ENCODE assay signal across 9 cellular contexts in the genomic region with DNA sequence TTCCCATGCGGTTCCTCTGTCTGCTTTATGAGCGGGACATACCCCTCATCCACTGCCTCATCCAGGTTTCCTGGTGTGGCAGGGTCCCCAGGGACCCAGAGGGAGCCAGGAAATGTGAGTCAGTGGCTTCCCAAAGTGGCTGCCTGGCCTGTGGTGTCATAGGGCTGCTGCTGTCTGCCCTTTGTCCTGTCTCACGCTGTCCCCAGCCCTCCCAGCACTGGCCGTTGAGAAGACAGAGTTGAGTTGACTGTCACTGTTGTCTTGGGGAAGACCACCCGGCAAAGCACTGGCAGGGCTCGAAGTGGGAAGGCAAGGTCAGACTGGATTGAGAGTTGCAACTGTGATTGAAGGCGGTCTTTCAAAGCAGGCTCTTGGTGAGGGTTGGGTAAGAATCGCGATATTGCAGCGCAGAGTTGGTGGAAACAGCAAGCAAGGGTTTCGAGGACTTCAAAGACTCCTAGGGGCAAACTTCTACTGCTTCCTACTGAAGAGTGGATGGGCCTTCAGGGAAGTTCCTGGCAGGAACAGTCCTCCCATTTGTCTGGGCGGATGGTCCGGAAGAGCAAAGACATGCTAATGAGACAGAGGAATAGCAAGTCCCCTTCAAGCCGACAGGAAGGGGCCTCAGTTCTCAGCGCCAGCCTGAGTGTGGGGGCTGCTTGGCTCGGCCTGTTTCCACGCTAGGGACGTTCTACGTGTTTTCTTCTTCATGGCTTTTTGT. TPM values are rescaled to one million over a fixed set of nuclear protein-coding genes. Genes with fewer than 3 reads are reported as not detected.
DNase-seq lines count a peak whose midpoint lies in the region; ATAC-seq and TF ChIP-seq lines count a peak whose summit lies in the region.
"Had no signal": no experiment of that assay in that cellular context is flagged by ENCODE, and none has a peak within 500 bp of the region (broad histone marks: within the 10 kb centered on the region; RNA-seq: fewer than 3 reads in every experiment).

No MANE protein-coding gene starts in this region.

- H3K4me1 Mint-ChIP-seq in activated naive CD8-positive, alpha-beta T cell treated with anti-CD3 and anti-CD28 coated beads, Interleukin-2, amount 50 U/mL, for 24 hours = no peaks in the 10 kb centered on the region

- no peak overlapping the region for H3K4me3 Mint-ChIP-seq in activated naive CD8-positive, alpha-beta T cell treated with anti-CD3 and anti-CD28 coated beads, Interleukin-2, amount 50 U/mL, for 24 hours
- H3K4me3 Mint-ChIP-seq: activated naive CD8-positive, alpha-beta T cell had no signal

- peak; percentile 75 for DNase-seq in A172 (ENCODE audit: low spot score)
- peak; percentile 68 for DNase-seq in M059J (ENCODE audit: low read depth)
- peak; percentile 20 for DNase-seq in epithelial cell of esophagus (ENCODE audit: low read depth)
- peak; percentile 22 for DNase-seq in midbrain (lab: John Stamatoyannopoulos, UW)
- no peak for DNase-seq in NCI-H1694 treated with DMSO at 0.1 percent for 48 hours (lab: John Stamatoyannopoulos, UW)
- DNase-seq in activated gamma-delta T cell (lab: John Stamatoyannopoulos, UW) = no peak
- DNase-seq in activated naive CD8-positive, alpha-beta T cell treated with anti-CD3 and anti-CD28 coated beads, Interleukin-2, amount 50 U/mL, for 24 hours = no peak
- no peak for DNase-seq in stimulated activated CD4-positive, alpha-beta T cell treated with anti-CD3 and anti-CD28 coated beads, Interleukin-2, amount 100 ng/mL, for 48 hours

- H3K27me3 Mint-ChIP-seq in activated naive CD8-positive, alpha-beta T cell treated with anti-CD3 and anti-CD28 coated beads, Interleukin-2, amount 50 U/mL, for 24 hours = peaks cover 14% of the 10 kb centered on the region

- no peaks in the 10 kb centered on the region for H3K9me3 Mint-ChIP-seq in activated naive CD8-positive, alpha-beta T cell treated with anti-CD3 and anti-CD28 coated beads, Interleukin-2, amount 50 U/mL, for 24 hours

- no peak overlapping the region for H3K4me3 ChIP-seq in epithelial cell of esophagus (ENCODE audit: low read length)

- H3K27ac Mint-ChIP-seq in activated naive CD8-positive, alpha-beta T cell treated with anti-CD3 and anti-CD28 coated beads, Interleukin-2, amount 50 U/mL, for 24 hours = no peak overlapping the region
- H3K27ac Mint-ChIP-seq: activated naive CD8-positive, alpha-beta T cell had no signal

- no peak for TF ChIP-seq CTCF in epithelial cell of esophagus (IDR thresholded peaks at IDR 0.05; ENCODE audit: insufficient read depth, low read depth, low read length, missing control alignments)

- no peak for ATAC-seq in activated naive CD8-positive, alpha-beta T cell treated with anti-CD3 and anti-CD28 coated beads, Interleukin-2, amount 50 U/mL, for 24 hours

- H3K36me3 Mint-ChIP-seq in activated naive CD8-positive, alpha-beta T cell treated with anti-CD3 and anti-CD28 coated beads, Interleukin-2, amount 50 U/mL, for 24 hours (ENCODE audit: low read depth) = no peaks in the 10 kb centered on the region
- H3K36me3 Mint-ChIP-seq: activated naive CD8-positive, alpha-beta T cell had no signal

RNA-seq across cellular contexts. Expression of gene RAB31, which starts 33.9 kb away (rescaled TPM):
- 19.6 and 27.9 TPM in 2 replicates for total RNA-seq in A172 (2014; rRNA removed; shearing (Covaris generic))
- 36.8 and 53.6 TPM in 2 replicates for total RNA-seq in M059J (2014; rRNA removed; shearing (Covaris generic))

Comparison
In these comparisons a context has a peak if more than half of its experiments do, and no peak if none do; other contexts are left out.
1. DNase-seq: peak in A172 (single experiment), M059J (single experiment), epithelial cell of esophagus (single experiment) and midbrain (single experiment); none in NCI-H1694 treated with DMSO at 0.1 percent for 48 hours (single experiment), activated gamma-delta T cell (single experiment), activated naive CD8-positive, alpha-beta T cell treated with anti-CD3 and anti-CD28 coated beads, Interleukin-2, amount 50 U/mL, for 24 hours (single experiment) and stimulated activated CD4-positive, alpha-beta T cell treated with anti-CD3 and anti-CD28 coated beads, Interleukin-2, amount 100 ng/mL, for 48 hours (0 of 2).